In genomic region chr7:92461027-92462003, GRCh38 we compare ENCODE assay signal across 8 cellular contexts. TPM values are rescaled to one million over a fixed set of nuclear protein-coding genes. Genes with fewer than 3 reads are reported as not detected.
DNase-seq lines count a peak whose midpoint lies in the region; ATAC-seq, FAIRE-seq and TF ChIP-seq lines count a peak whose summit lies in the region.

No MANE protein-coding gene starts in this region.

- H3K4ac ChIP-seq in IMR-90 (ENCODE audit: low read depth, low read length), result no peak overlapping the region

- CTCF ChIA-PET in IMR-90 (lab: Yijun Ruan, JAX), result interaction anchor here (0.5 to 1.7 kb wide), 8 partner anchors 11 to 632 kb away, joined by 3 to 12 read pairs (median 4); partner anchors contain the start of gene GATAD1

- H3K4me1 ChIP-seq in DND-41 (ENCODE audit: insufficient read depth, low read length) (no peaks in the 10 kb centered on the region), IMR-90 (ENCODE audit: control insufficient read depth, insufficient read depth, low read length) (no peaks in the 10 kb centered on the region)

- H2BK20ac ChIP-seq in IMR-90 (ENCODE audit: low read depth, low read length), result no peak overlapping the region

- H3K4me3 ChIP-seq in DND-41 (ENCODE audit: low read depth in 1 of 2, low read length in 2 of 2) (no peak overlapping the region), IMR-90 (ENCODE audit: insufficient read depth, low read depth, low read length) (no peak overlapping the region), bronchial epithelial cell (ENCODE audit: low read depth, low read length) (no peak overlapping the region)

- in situ Hi-C loops in IMR-90 (cut with MboI; ENCODE audit: low sequenced_read_pairs), result no loop called here

- H3K36me3 ChIP-seq in DND-41 (ENCODE audit: insufficient read depth, low read length) (peaks cover 4% of the 10 kb centered on the region), IMR-90 (ENCODE audit: control insufficient read depth, insufficient read depth, low read length) (peaks cover 6% of the 10 kb centered on the region), bronchial epithelial cell (ENCODE audit: control insufficient read depth, insufficient read depth, low read length) (peaks cover 2% of the 10 kb centered on the region)

- peak; percentile 88 for TF ChIP-seq CTCF in DND-41 (IDR thresholded peaks at IDR 0.05; ENCODE audit: borderline replicate concordance, extremely low read depth, low read length, poor library complexity, severe bottlenecking)
- TF ChIP-seq CTCF in IMR-90 (conservative IDR thresholded peaks at IDR 0.05; ENCODE audit: low read depth, low read length), result peak; percentile 70
- peak; percentile 76 for TF ChIP-seq CTCF in bronchial epithelial cell (IDR thresholded peaks at IDR 0.05; ENCODE audit: insufficient read depth, low read length, severe bottlenecking)

- no peaks in the 10 kb centered on the region for H3K79me1 ChIP-seq in IMR-90 (ENCODE audit: low read depth in 1 of 2, low read length in 2 of 2)

- no peak for TF ChIP-seq POLR2A in IMR-90 (IDR thresholded peaks at IDR 0.05; ENCODE audit: low read depth, low read length)

- BruUV-seq in IMR-90 (replicated peaks; lab: Mats Ljungman, UMichigan), result no TSS peak

- no peak overlapping the region for H3K27ac ChIP-seq in DND-41 (ENCODE audit: low read length)
- H3K27ac ChIP-seq in IMR-90 (ENCODE audit: insufficient read depth, low read length), result no peak overlapping the region

- intact Hi-C loops in IMR-90 (cut with micrococcal nuclease), result no loop called here
- intact Hi-C loops in posterior vena cava (cut with DNase I), result loop anchor here in 1 of 2 donors (10.0 kb wide), 1 partner anchor 1377 kb away; no protein-coding TSS in a partner anchor

- no peak overlapping the region for H2BK5ac ChIP-seq in IMR-90 (ENCODE audit: low read depth, low read length, poor library complexity, severe bottlenecking)

- ATAC-seq in DND-41 (ENCODE audit: insufficient read depth, low read depth), result peak; percentile 83
- ATAC-seq in GM21367 (IDR thresholded peaks at IDR 0.05; ENCODE audit: unreplicated experiment), result peak; percentile 89
- ATAC-seq in IMR-90 (ENCODE audit: low read depth), result peak; percentile 89
- no peak for ATAC-seq in GM21528 (IDR thresholded peaks at IDR 0.05; ENCODE audit: low FRiP score, unreplicated experiment)

- H3K56ac ChIP-seq in IMR-90 (ENCODE audit: extremely low read depth, insufficient read depth, low read length), result no peak overlapping the region

- FAIRE-seq in bronchial epithelial cell (lab: Jason Lieb, UNC), result no peak

- peaks cover 2% of the 10 kb centered on the region; the same call in 1 of the 2 replicates for H3K9me1 ChIP-seq in IMR-90 (ENCODE audit: insufficient read depth, low read length)

- H2AK5ac ChIP-seq in IMR-90 (ENCODE audit: low read depth, low read length), result no peak overlapping the region

- TF ChIP-seq RAD21 in IMR-90 (IDR thresholded peaks at IDR 0.05; ENCODE audit: low read length), result peak; percentile 62

- no peak overlapping the region for H3K18ac ChIP-seq in IMR-90 (ENCODE audit: low read depth, low read length)

- H3K4me2 ChIP-seq in DND-41 (ENCODE audit: insufficient read depth, low read length) (no peak overlapping the region), IMR-90 (ENCODE audit: low read depth, low read length) (no peak overlapping the region)

- no peak overlapping the region for H3K23ac ChIP-seq in IMR-90 (ENCODE audit: low read depth, low read length)

- no peaks in the 10 kb centered on the region for H4K20me1 ChIP-seq in DND-41 (ENCODE audit: insufficient read depth, low read length)
- H4K20me1 ChIP-seq in IMR-90 (ENCODE audit: insufficient read depth, low read length), result no peaks in the 10 kb centered on the region

- H2AFZ ChIP-seq in DND-41 (ENCODE audit: low read depth, low read length) (no peak overlapping the region; the same call in 1 of the 2 replicates), IMR-90 (replicated peaks; ENCODE audit: low read length, poor library complexity) (peak overlapping the region; percentile 54)

- no peak overlapping the region for H4K5ac ChIP-seq in IMR-90 (ENCODE audit: low read depth, low read length)

- no peaks in the 10 kb centered on the region for H3K79me2 ChIP-seq in DND-41 (ENCODE audit: insufficient read depth, low read length)

- H2BK15ac ChIP-seq in IMR-90 (ENCODE audit: low read depth, low read length), result no peak overlapping the region

- DNase-seq in DND-41, result peak; percentile 33
- peak; percentile 38 for DNase-seq in IMR-90
- peak; percentile 46 for DNase-seq in RPMI7951 (ENCODE audit: low read depth)
- DNase-seq in bronchial epithelial cell (ENCODE audit: low read depth), result peak; percentile 48
- DNase-seq in midbrain (lab: John Stamatoyannopoulos, UW), result peak; percentile 13
- DNase-seq in posterior vena cava (ENCODE audit: low spot score), result no peak

- POLR2A ChIA-PET in IMR-90 (lab: Charles Lee; ENCODE audit: unreplicated experiment), result no interaction called here

- no peak overlapping the region for H2BK120ac ChIP-seq in IMR-90 (ENCODE audit: low read depth, low read length)

- peak overlapping the region in 1 of 2 experiments; percentile 22; a peak in 1 of 4 replicates for H4K8ac ChIP-seq in IMR-90 (ENCODE audit: low read depth in 2 of 2, low read length in 2 of 2)

- H3K27me3 ChIP-seq in DND-41 (ENCODE audit: insufficient read depth, low read length, poor library complexity) (no peaks in the 10 kb centered on the region), IMR-90 (ENCODE audit: control insufficient read depth, insufficient read depth, low read length) (no peaks in the 10 kb centered on the region), bronchial epithelial cell (ENCODE audit: control insufficient read depth, insufficient read depth, low read length) (no peaks in the 10 kb centered on the region)

- no peak overlapping the region for H3K9ac ChIP-seq in DND-41 (ENCODE audit: low read depth, low read length)
- H3K9ac ChIP-seq in IMR-90 (ENCODE audit: low read depth, low read length), result no peak overlapping the region

- no peak overlapping the region for H3K14ac ChIP-seq in IMR-90 (replicated peaks; ENCODE audit: low read depth, low read length)

- no peak overlapping the region for H4K91ac ChIP-seq in IMR-90 (ENCODE audit: insufficient read depth, low read depth, low read length)

- H2AK9ac ChIP-seq in IMR-90 (replicated peaks; ENCODE audit: low read depth, low read length, poor library complexity), result no peak overlapping the region

- no CpG with 5 or more reads among the region's 8 CpGs for WGBS in IMR-90 (ENCODE audit: extremely low coverage in 2 of 2, insufficient read length in 1 of 2), 2 experiments

- dilution Hi-C loops in IMR-90 (cut with HindIII; ENCODE audit: low sequenced_read_pairs, unreplicated experiment), result no loop called here

- H3K9me3 ChIP-seq in DND-41 (ENCODE audit: insufficient read depth, low read length, severe bottlenecking) (no peaks in the 10 kb centered on the region), IMR-90 (ENCODE audit: control insufficient read depth, insufficient read depth, low read length) (no peaks in the 10 kb centered on the region)

TF ChIP-seq in IMR-90, 13 proteins besides CTCF, POLR2A, EP300 and RAD21:
- no peak for TF ChIP-seq FOS (IDR thresholded peaks at IDR 0.05; ENCODE audit: low read depth, low read length)
- no peak for TF ChIP-seq RCOR1 (IDR thresholded peaks at IDR 0.05; ENCODE audit: insufficient replicate concordance, low read length)
- TF ChIP-seq MAZ (IDR thresholded peaks at IDR 0.05; ENCODE audit: borderline replicate concordance, low read depth, low read length), result no peak
- peak; percentile 40 for TF ChIP-seq SMC3 (IDR thresholded peaks at IDR 0.05; ENCODE audit: low read depth, low read length)
- no peak for TF ChIP-seq NFE2L2 (IDR thresholded peaks at IDR 0.05; ENCODE audit: low read depth, low read length)
- TF ChIP-seq MAFK (IDR thresholded peaks at IDR 0.05; ENCODE audit: low read depth, low read length), result no peak
TF ChIP-seq in IMR-90: peak in this region for 1.

RNA-seq across cellular contexts. Expression of gene GATAD1, which starts 14.0 kb away (rescaled TPM):
- 9.3 and 10.3 TPM in 2 replicates for total RNA-seq in IMR-90 (2012; rRNA removed)
- 12.2 and 15.2 TPM in 2 replicates for polyA plus RNA-seq in IMR-90 (2012; rRNA removed)
- 3.8 and 5.8 TPM in 2 replicates for polyA plus RNA-seq in IMR-90 (2012; cell fraction: cytosol; rRNA removed)
- 9.4 and 43.7 TPM in 2 replicates for polyA plus RNA-seq in IMR-90 (2012; cell fraction: nucleus; rRNA removed; ENCODE audit: low replicate concordance)
- 14.1 and 15.9 TPM in 2 replicates for total RNA-seq in RPMI7951 (2014; rRNA removed; shearing (Covaris generic))
- total RNA-seq in bronchial epithelial cell, result 14.3 and 16.3 TPM in 2 replicates
- 10 to 100 TPM; 26.2 to 29.6 TPM for total RNA-seq in posterior vena cava

RNA-seq across cellular contexts. Expression of gene ERVW-1, which starts 16.4 kb away (rescaled TPM):
- total RNA-seq in IMR-90 (2012; rRNA removed), result not detected in 2 replicates
- polyA plus RNA-seq in IMR-90 (2012; rRNA removed), result not detected in 2 replicates
- polyA plus RNA-seq in IMR-90 (2012; cell fraction: cytosol; rRNA removed), result not detected in 2 replicates
- polyA plus RNA-seq in IMR-90 (2012; cell fraction: nucleus; rRNA removed; ENCODE audit: low replicate concordance), result 0.02 TPM in 1 of 2 replicates, not detected in the other
- total RNA-seq in RPMI7951 (2014; rRNA removed; shearing (Covaris generic)), result not detected in 2 replicates
- total RNA-seq in bronchial epithelial cell, result not detected in 2 replicates
- total RNA-seq in posterior vena cava, result not detected
